In genomic region chr2:157890960-157891629, GRCh38 we compare ENCODE assay signal across 15 cellular contexts. TPM values are rescaled to one million over a fixed set of nuclear protein-coding genes. Genes with fewer than 3 reads are reported as not detected.
DNase-seq lines count a peak whose midpoint lies in the region; ATAC-seq and TF ChIP-seq lines count a peak whose summit lies in the region.
"Had no signal": no experiment of that assay in that cellular context is flagged by ENCODE, and none has a peak within 500 bp of the region (broad histone marks: within the 10 kb centered on the region; RNA-seq: fewer than 3 reads in every experiment).

No MANE protein-coding gene starts in this region.

- no peaks in the 10 kb centered on the region for H3K36me3 Mint-ChIP-seq in CD4-positive, alpha-beta T cell (ENCODE audit: low read depth)
- H3K36me3 Mint-ChIP-seq in CD8-positive, alpha-beta memory T cell, result peaks cover 0 to 12% (median 2%) of the 10 kb centered on the region in 3 donors
- no peaks in the 10 kb centered on the region for H3K36me3 Mint-ChIP-seq in activated naive CD8-positive, alpha-beta T cell treated with anti-CD3 and anti-CD28 coated beads, Interleukin-2, amount 50 U/mL, for 24 hours (ENCODE audit: low read depth)
- H3K36me3 Mint-ChIP-seq: CD14-positive monocyte had no signal

- H3K4me3 Mint-ChIP-seq in CD4-positive, alpha-beta T cell, result peak overlapping the region; percentile 45
- H3K4me3 Mint-ChIP-seq in CD8-positive, alpha-beta memory T cell, result peak overlapping the region in 6 of 7 donors; percentile 2 to 74 (median 34)
- H3K4me3 Mint-ChIP-seq in activated naive CD8-positive, alpha-beta T cell treated with anti-CD3 and anti-CD28 coated beads, Interleukin-2, amount 50 U/mL, for 24 hours, result no peak overlapping the region
- H3K4me3 Mint-ChIP-seq: CD14-positive monocyte had no signal

- no peak for TF ChIP-seq CTCF in CD4-positive, alpha-beta T cell (IDR thresholded peaks at IDR 0.05)
- no peak for TF ChIP-seq CTCF in tibial nerve (IDR thresholded peaks at IDR 0.05)

- POLR2A ChIA-PET in CD4-positive, alpha-beta T cell (lab: Charles Lee), result interaction anchor here (0.7 to 2.2 kb wide), 4 partner anchors 11 to 451 kb away, joined by 3 to 42 read pairs (median 6); partner anchors contain the start of gene ACVR1
- POLR2A ChIA-PET in CD8-positive, alpha-beta memory T cell (lab: Charles Lee), result interaction anchor here (0.8 to 1.0 kb wide), 2 partner anchors 10 to 15 kb away, joined by 3 to 7 read pairs; partner anchors contain the start of gene ACVR1

- no peak for TF ChIP-seq POLR2A in tibial nerve (IDR thresholded peaks at IDR 0.05)

- peaks cover 43% of the 10 kb centered on the region for H3K4me1 ChIP-seq in CD8-positive, alpha-beta memory T cell (ENCODE audit: insufficient read depth, low read length)
- H3K4me1 ChIP-seq in tibial nerve, result peaks cover 0 to 7% (median 3%) of the 10 kb centered on the region in 4 donors
- H3K4me1 ChIP-seq: body of pancreas had no signal

- CTCF ChIA-PET in CD4-positive, alpha-beta T cell (lab: Charles Lee), result interaction anchor here (1.1 to 3.4 kb wide), 2 partner anchors 15 to 589 kb away, joined by 3 to 16 read pairs; partner anchors contain the start of gene ACVR1
- CTCF ChIA-PET in CD8-positive, alpha-beta memory T cell (lab: Charles Lee), result interaction anchor here (0.6 to 3.6 kb wide), 3 partner anchors 10 to 104 kb away, joined by 3 to 20 read pairs (median 4); partner anchors contain the start of gene ACVR1

- intact Hi-C loops in CD4-positive, alpha-beta T cell (cut with DNase I, micrococcal nuclease), result loop anchor here (5.0 to 10.0 kb wide), 5 partner anchors 106 to 1566 kb away; partner anchors contain the start of genes ACVR1C (in 1 of the 2) and WDSUB1 (in 1 of the 2)

- H3K36me3 ChIP-seq in CD8-positive, alpha-beta memory T cell (ENCODE audit: insufficient read depth, low read length), result no peaks in the 10 kb centered on the region
- H3K36me3 ChIP-seq in tibial nerve, result no peaks in the 10 kb centered on the region
- H3K36me3 ChIP-seq: ovary had no signal

- no peak overlapping the region for H3K27ac ChIP-seq in CD4-positive, alpha-beta T cell (ENCODE audit: low read depth, low read length)
- H3K27ac ChIP-seq in CD8-positive, alpha-beta memory T cell (ENCODE audit: low read depth, low read length), result no peak overlapping the region
- H3K27ac ChIP-seq in tibial nerve, result no peak overlapping the region
- H3K27ac ChIP-seq: body of pancreas, ovary had no signal

- no peaks in the 10 kb centered on the region for H3K27me3 ChIP-seq in CD4-positive, alpha-beta T cell (ENCODE audit: control insufficient read depth, insufficient read depth, low read length)
- no peaks in the 10 kb centered on the region for H3K27me3 ChIP-seq in CD8-positive, alpha-beta memory T cell (ENCODE audit: insufficient read depth, low read length, poor library complexity, severe bottlenecking)
- H3K27me3 ChIP-seq in tibial nerve, result no peaks in the 10 kb centered on the region
- H3K27me3 ChIP-seq: body of pancreas, ovary had no signal

- TF ChIP-seq EP300 in tibial nerve (IDR thresholded peaks at IDR 0.05), result no peak

- H3K4me3 ChIP-seq in CD8-positive, alpha-beta memory T cell (ENCODE audit: low read length), result peak overlapping the region; percentile 33
- no peak overlapping the region for H3K4me3 ChIP-seq in tibial nerve
- H3K4me3 ChIP-seq: body of pancreas, ovary, skin epidermis had no signal

- no peaks in the 10 kb centered on the region for H3K9me3 Mint-ChIP-seq in CD4-positive, alpha-beta T cell
- no peaks in the 10 kb centered on the region for H3K9me3 Mint-ChIP-seq in CD8-positive, alpha-beta memory T cell
- H3K9me3 Mint-ChIP-seq in activated naive CD8-positive, alpha-beta T cell treated with anti-CD3 and anti-CD28 coated beads, Interleukin-2, amount 50 U/mL, for 24 hours, result no peaks in the 10 kb centered on the region

- H3K27me3 Mint-ChIP-seq in CD4-positive, alpha-beta T cell, result no peaks in the 10 kb centered on the region
- no peaks in the 10 kb centered on the region for H3K27me3 Mint-ChIP-seq in CD8-positive, alpha-beta memory T cell
- H3K27me3 Mint-ChIP-seq in activated naive CD8-positive, alpha-beta T cell treated with anti-CD3 and anti-CD28 coated beads, Interleukin-2, amount 50 U/mL, for 24 hours, result no peaks in the 10 kb centered on the region

- no peak for ATAC-seq in CD4-positive, alpha-beta T cell (ENCODE audit: poor library complexity)
- ATAC-seq in activated naive CD8-positive, alpha-beta T cell treated with anti-CD3 and anti-CD28 coated beads, Interleukin-2, amount 50 U/mL, for 24 hours, result no peak
- ATAC-seq in GM21360 (IDR thresholded peaks at IDR 0.05; ENCODE audit: unreplicated experiment) (no peak), HG03175 (IDR thresholded peaks at IDR 0.05; ENCODE audit: unreplicated experiment) (no peak)
- ATAC-seq: body of pancreas had no signal

- peaks cover 64% of the 10 kb centered on the region for H3K4me1 Mint-ChIP-seq in CD4-positive, alpha-beta T cell (ENCODE audit: low read depth)
- H3K4me1 Mint-ChIP-seq in CD8-positive, alpha-beta memory T cell, result peaks cover 28 to 68% (median 61%) of the 10 kb centered on the region in 3 donors
- peaks cover 58% of the 10 kb centered on the region for H3K4me1 Mint-ChIP-seq in activated naive CD8-positive, alpha-beta T cell treated with anti-CD3 and anti-CD28 coated beads, Interleukin-2, amount 50 U/mL, for 24 hours

- peak overlapping the region; percentile 73 for H3K27ac Mint-ChIP-seq in CD4-positive, alpha-beta T cell
- peak overlapping the region in 7 of 8 donors; percentile 0 to 91 (median 70) for H3K27ac Mint-ChIP-seq in CD8-positive, alpha-beta memory T cell
- H3K27ac Mint-ChIP-seq in activated naive CD8-positive, alpha-beta T cell treated with anti-CD3 and anti-CD28 coated beads, Interleukin-2, amount 50 U/mL, for 24 hours, result peak overlapping the region; percentile 59
- H3K27ac Mint-ChIP-seq: CD14-positive monocyte had no signal

- no peak for DNase-seq in CD4-positive, alpha-beta T cell
- no peak for DNase-seq in CD8-positive, alpha-beta memory T cell
- peak; percentile 83 for DNase-seq in NCI-H526 treated with DMSO at 0.1 percent for 48 hours (lab: John Stamatoyannopoulos, UW)
- DNase-seq in activated naive CD8-positive, alpha-beta T cell treated with anti-CD3 and anti-CD28 coated beads, Interleukin-2, amount 50 U/mL, for 24 hours, result no peak
- no peak for DNase-seq in tibial nerve (ENCODE audit: low spot score in 2 of 2)
- DNase-seq: body of pancreas, GDM1, Kasumi-1, midbrain, NCI-H345, ovary had no signal

- 37 to 44% methylated on average over 2 of the region's 2 CpGs for WGBS in tibial nerve, 2 donors

- no peaks in the 10 kb centered on the region for H3K9me3 ChIP-seq in CD4-positive, alpha-beta T cell (ENCODE audit: control insufficient read depth, low read length)
- no peaks in the 10 kb centered on the region for H3K9me3 ChIP-seq in CD8-positive, alpha-beta memory T cell (ENCODE audit: low read length)
- no peaks in the 10 kb centered on the region for H3K9me3 ChIP-seq in tibial nerve
- H3K9me3 ChIP-seq: body of pancreas, ovary had no signal

RNA-seq across cellular contexts. Expression of gene ACVR1, which starts 15.0 kb away (rescaled TPM):
- 10 to 100 TPM; 14.3 to 16.7 TPM for total RNA-seq in CD4-positive, alpha-beta T cell
- total RNA-seq in CD8-positive, alpha-beta memory T cell, result 10 to 100 TPM; 14.8 to 18.3 TPM
- polyA plus RNA-seq in CD8-positive, alpha-beta memory T cell, result 9.5 TPM
- total RNA-seq in tibial nerve, result 10 to 100 TPM; 19.2 to 24.7 (median 22.8) TPM
